In genomic region chr9:109905472-109905871, GRCh38 we compare ENCODE assay signal across 23 cellular contexts.
DNase-seq lines count a peak whose midpoint lies in the region; ATAC-seq and TF ChIP-seq lines count a peak whose summit lies in the region.
"Had no signal": no experiment of that assay in that cellular context is flagged by ENCODE, and none has a peak within 500 bp of the region (broad histone marks: within the 10 kb centered on the region; RNA-seq: fewer than 3 reads in every experiment).

No MANE protein-coding gene starts in this region.

- H3K27me3 ChIP-seq in mesenchymal stem cell (ENCODE audit: control insufficient read depth in 1 of 2, insufficient read depth in 1 of 2, low read length in 2 of 2) (no peaks in the 10 kb centered on the region), upper lobe of right lung (no peaks in the 10 kb centered on the region)
- H3K27me3 ChIP-seq: BE2C, MG63 had no signal

- H2AFZ ChIP-seq in OCI-LY7 (ENCODE audit: low read length) (peak overlapping the region; percentile 85; the same call in 1 of the 2 replicates), mesenchymal stem cell (ENCODE audit: low read depth, low read length) (no peak overlapping the region)

- H4K8ac ChIP-seq in mesenchymal stem cell (ENCODE audit: low read length): no peak overlapping the region

- H2BK15ac ChIP-seq in mesenchymal stem cell (ENCODE audit: low read depth, poor library complexity, severe bottlenecking): no peak overlapping the region

- peak overlapping the region; percentile 53 for H4K91ac ChIP-seq in mesenchymal stem cell (ENCODE audit: low read length)

- H4K20me1 ChIP-seq in OCI-LY7 (ENCODE audit: insufficient read depth, low read length): no peaks in the 10 kb centered on the region

- H3K4me2 ChIP-seq in OCI-LY7 (ENCODE audit: low read length): peak overlapping the region; percentile 71
- H3K4me2 ChIP-seq in mesenchymal stem cell (ENCODE audit: low read length, poor library complexity, severe bottlenecking): no peak overlapping the region

- 94% methylated on average over 9 of the region's 9 CpGs for WGBS in mesenchymal stem cell

- H2BK12ac ChIP-seq in mesenchymal stem cell (ENCODE audit: low read length in 2 of 2): no peak overlapping the region

- H3K18ac ChIP-seq in mesenchymal stem cell (ENCODE audit: low read depth in 1 of 2, low read length in 2 of 2): peak overlapping the region in 1 of 2 experiments; percentile 53

- H3K36me3 ChIP-seq in OCI-LY7 (ENCODE audit: insufficient read depth, low read length) (no peaks in the 10 kb centered on the region), mesenchymal stem cell (ENCODE audit: control insufficient read depth in 1 of 2, insufficient read depth in 2 of 2, low read depth in 1 of 2, low read length in 2 of 2) (peaks cover 0 to 3% of the 10 kb centered on the region in 2 experiments), upper lobe of right lung (no peaks in the 10 kb centered on the region)
- H3K36me3 ChIP-seq: BE2C, HAP-1, MG63 had no signal

- peak; percentile 50 for DNase-seq in activated CD8-positive, alpha-beta memory T cell treated with anti-CD3 and anti-CD28 coated beads for 24 hours
- DNase-seq in activated CD8-positive, alpha-beta memory T cell treated with anti-CD3 and anti-CD28 coated beads, Interleukin-2, amount 50 U/mL, for 48 hours: no peak
- DNase-seq in OCI-LY7 (ENCODE audit: low spot score) (no peak), mesenchymal stem cell (no peak), upper lobe of right lung (no peak), amniotic stem cell (lab: John Stamatoyannopoulos, UW) (no peak)
- DNase-seq: BE2C, DMS153, DND-41, GOT3, KG1, MG63, NCI-H1105 treated with DMSO at 0.1 percent for 48 hours, NCI-H146, NCI-H1930, NCI-H2107, NCI-H446 treated with DMSO at 0.1 percent for 48 hours, NCI-H526, SIG-M5 had no signal

- no peaks in the 10 kb centered on the region; the same call in 1 of the 2 replicates for H3K79me2 ChIP-seq in OCI-LY7 (ENCODE audit: insufficient read depth, low read depth, low read length)

- H2BK120ac ChIP-seq in mesenchymal stem cell (ENCODE audit: low read depth, low read length): no peak overlapping the region

- no peak overlapping the region for H3K23ac ChIP-seq in mesenchymal stem cell (ENCODE audit: low read length in 2 of 2)

- intact Hi-C loops in OCI-LY7 (cut with micrococcal nuclease; ENCODE audit: unreplicated experiment): no loop called here
- intact Hi-C loops in upper lobe of right lung (cut with DNase I): loop anchor here (10.0 kb wide), 1 partner anchor 249 kb away; no protein-coding TSS in a partner anchor

- peaks cover 13% of the 10 kb centered on the region for H3K79me1 ChIP-seq in mesenchymal stem cell (replicated peaks; ENCODE audit: low read length, poor library complexity, severe bottlenecking)

- BruUV-seq in OCI-LY7 (replicated peaks; lab: Mats Ljungman, UMichigan): no TSS peak

- ATAC-seq in upper lobe of right lung (no peak), HG02678 (IDR thresholded peaks at IDR 0.05; ENCODE audit: unreplicated experiment) (no peak), GM21723 (IDR thresholded peaks at IDR 0.05; ENCODE audit: unreplicated experiment) (no peak)

- POLR2A ChIA-PET in OCI-LY7 (lab: Charles Lee): interaction anchor here (0.7 to 19.3 kb wide), 10 partner anchors 14 to 260 kb away, joined by 3 to 358 read pairs (median 5); no protein-coding TSS in a partner anchor

- peak overlapping the region in 1 of 2 experiments; percentile 60 for H3K4ac ChIP-seq in mesenchymal stem cell (ENCODE audit: low read depth in 1 of 2, low read length in 2 of 2)

- CTCF ChIA-PET in OCI-LY7 (lab: Charles Lee; ENCODE audit: unreplicated experiment): interaction anchor here (0.6 kb wide), 2 partner anchors 246 to 269 kb away, joined by 3 read pairs; no protein-coding TSS in a partner anchor

- H3K4me3 ChIP-seq in OCI-LY7 (ENCODE audit: low read depth, low read length, poor library complexity, severe bottlenecking): no peak overlapping the region
- no peak overlapping the region for H3K4me3 ChIP-seq in mesenchymal stem cell (ENCODE audit: insufficient read depth in 1 of 2, low read depth in 1 of 2, low read length in 2 of 2)
- H3K4me3 ChIP-seq in upper lobe of right lung: no peak overlapping the region
- H3K4me3 ChIP-seq: HAP-1, MG63 had no signal

- H3K9me2 ChIP-seq in OCI-LY7 (ENCODE audit: insufficient read depth, low read length): no peaks in the 10 kb centered on the region

- TF ChIP-seq CTCF in OCI-LY7 (conservative IDR thresholded peaks at IDR 0.05; ENCODE audit: low read length) (no peak), upper lobe of right lung (IDR thresholded peaks at IDR 0.05) (no peak)

- H3K14ac ChIP-seq in mesenchymal stem cell (ENCODE audit: low read length in 2 of 2): no peak overlapping the region

- H2AK5ac ChIP-seq in mesenchymal stem cell (ENCODE audit: low read length, severe bottlenecking): no peak overlapping the region

- H3K9ac ChIP-seq in mesenchymal stem cell (ENCODE audit: low read length): peak overlapping the region; percentile 70

- H3K4me1 ChIP-seq in OCI-LY7 (ENCODE audit: insufficient read depth, low read length, poor library complexity, severe bottlenecking): peaks cover 75% of the 10 kb centered on the region
- peaks cover 9% of the 10 kb centered on the region for H3K4me1 ChIP-seq in mesenchymal stem cell (ENCODE audit: control insufficient read depth, insufficient read depth, low read depth, low read length)
- peaks cover 34% of the 10 kb centered on the region for H3K4me1 ChIP-seq in upper lobe of right lung
- H3K4me1 ChIP-seq: BE2C, HAP-1 had no signal

- no peak overlapping the region for H2BK5ac ChIP-seq in mesenchymal stem cell (ENCODE audit: low read depth, low read length, poor library complexity, severe bottlenecking)

- H3K9me3 ChIP-seq in OCI-LY7 (ENCODE audit: low read length) (no peaks in the 10 kb centered on the region), mesenchymal stem cell (ENCODE audit: control insufficient read depth, low read length) (no peaks in the 10 kb centered on the region), upper lobe of right lung (no peaks in the 10 kb centered on the region)
- H3K9me3 ChIP-seq: BE2C, HAP-1, MG63 had no signal

- H3K27ac ChIP-seq in OCI-LY7 (ENCODE audit: low read depth, low read length, poor library complexity, severe bottlenecking) (peak overlapping the region; percentile 98), mesenchymal stem cell (ENCODE audit: low read length, poor library complexity, severe bottlenecking) (no peak overlapping the region), upper lobe of right lung (peak overlapping the region; percentile 63)
- H3K27ac ChIP-seq: 22Rv1 had no signal
